In the genomic region with DNA sequence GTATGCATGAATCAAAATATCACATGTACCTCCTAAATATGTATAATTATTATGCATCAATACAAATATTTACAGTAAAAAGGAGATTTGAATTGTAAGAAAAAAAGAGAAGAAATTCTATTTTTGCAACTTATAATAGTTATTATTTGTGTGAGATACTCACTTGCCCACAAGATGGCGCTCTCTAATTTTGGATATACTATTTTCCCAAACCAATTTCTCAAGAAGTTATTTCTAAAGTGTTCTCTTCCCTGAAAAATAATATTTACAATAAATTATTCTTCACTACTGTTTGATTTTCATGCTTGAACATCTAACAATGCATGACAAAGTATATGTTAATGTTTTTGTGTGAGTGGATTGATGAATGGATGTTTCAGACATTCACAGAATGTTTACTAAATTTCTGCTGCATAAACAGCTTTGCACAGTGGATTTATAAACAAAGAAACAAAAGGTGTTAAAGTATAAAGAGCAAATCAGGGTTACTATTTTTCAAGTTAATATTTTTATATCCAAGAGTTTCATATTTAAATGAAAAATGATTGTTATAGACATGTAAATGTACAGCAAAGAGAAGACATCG, we compare ENCODE assay signal across 2 cellular contexts.
TF ChIP-seq lines count a peak whose summit lies in the region.

No MANE protein-coding gene starts in this region.

TF ChIP-seq in HCT116, 20 proteins besides CTCF, POLR2A, EP300 and RAD21 (continued from another document):
- TF ChIP-seq, protein P1, sequence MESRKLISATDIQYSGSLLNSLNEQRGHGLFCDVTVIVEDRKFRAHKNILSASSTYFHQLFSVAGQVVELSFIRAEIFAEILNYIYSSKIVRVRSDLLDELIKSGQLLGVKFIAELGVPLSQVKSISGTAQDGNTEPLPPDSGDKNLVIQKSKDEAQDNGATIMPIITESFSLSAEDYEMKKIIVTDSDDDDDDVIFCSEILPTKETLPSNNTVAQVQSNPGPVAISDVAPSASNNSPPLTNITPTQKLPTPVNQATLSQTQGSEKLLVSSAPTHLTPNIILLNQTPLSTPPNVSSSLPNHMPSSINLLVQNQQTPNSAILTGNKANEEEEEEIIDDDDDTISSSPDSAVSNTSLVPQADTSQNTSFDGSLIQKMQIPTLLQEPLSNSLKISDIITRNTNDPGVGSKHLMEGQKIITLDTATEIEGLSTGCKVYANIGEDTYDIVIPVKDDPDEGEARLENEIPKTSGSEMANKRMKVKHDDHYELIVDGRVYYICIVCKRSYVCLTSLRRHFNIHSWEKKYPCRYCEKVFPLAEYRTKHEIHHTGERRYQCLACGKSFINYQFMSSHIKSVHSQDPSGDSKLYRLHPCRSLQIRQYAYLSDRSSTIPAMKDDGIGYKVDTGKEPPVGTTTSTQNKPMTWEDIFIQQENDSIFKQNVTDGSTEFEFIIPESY (IDR thresholded peaks at IDR 0.05; ENCODE audit: extremely low read depth, insufficient replicate concordance, low read length) = no peak
- TF ChIP-seq EZH2 (IDR thresholded peaks at IDR 0.05) = no peak
TF ChIP-seq in HCT116: peak in this region for 0.

TF ChIP-seq in WTC11, 78 proteins besides CTCF, POLR2A, EP300 and RAD21 (continued from another document):
- TF ChIP-seq, protein P2, sequence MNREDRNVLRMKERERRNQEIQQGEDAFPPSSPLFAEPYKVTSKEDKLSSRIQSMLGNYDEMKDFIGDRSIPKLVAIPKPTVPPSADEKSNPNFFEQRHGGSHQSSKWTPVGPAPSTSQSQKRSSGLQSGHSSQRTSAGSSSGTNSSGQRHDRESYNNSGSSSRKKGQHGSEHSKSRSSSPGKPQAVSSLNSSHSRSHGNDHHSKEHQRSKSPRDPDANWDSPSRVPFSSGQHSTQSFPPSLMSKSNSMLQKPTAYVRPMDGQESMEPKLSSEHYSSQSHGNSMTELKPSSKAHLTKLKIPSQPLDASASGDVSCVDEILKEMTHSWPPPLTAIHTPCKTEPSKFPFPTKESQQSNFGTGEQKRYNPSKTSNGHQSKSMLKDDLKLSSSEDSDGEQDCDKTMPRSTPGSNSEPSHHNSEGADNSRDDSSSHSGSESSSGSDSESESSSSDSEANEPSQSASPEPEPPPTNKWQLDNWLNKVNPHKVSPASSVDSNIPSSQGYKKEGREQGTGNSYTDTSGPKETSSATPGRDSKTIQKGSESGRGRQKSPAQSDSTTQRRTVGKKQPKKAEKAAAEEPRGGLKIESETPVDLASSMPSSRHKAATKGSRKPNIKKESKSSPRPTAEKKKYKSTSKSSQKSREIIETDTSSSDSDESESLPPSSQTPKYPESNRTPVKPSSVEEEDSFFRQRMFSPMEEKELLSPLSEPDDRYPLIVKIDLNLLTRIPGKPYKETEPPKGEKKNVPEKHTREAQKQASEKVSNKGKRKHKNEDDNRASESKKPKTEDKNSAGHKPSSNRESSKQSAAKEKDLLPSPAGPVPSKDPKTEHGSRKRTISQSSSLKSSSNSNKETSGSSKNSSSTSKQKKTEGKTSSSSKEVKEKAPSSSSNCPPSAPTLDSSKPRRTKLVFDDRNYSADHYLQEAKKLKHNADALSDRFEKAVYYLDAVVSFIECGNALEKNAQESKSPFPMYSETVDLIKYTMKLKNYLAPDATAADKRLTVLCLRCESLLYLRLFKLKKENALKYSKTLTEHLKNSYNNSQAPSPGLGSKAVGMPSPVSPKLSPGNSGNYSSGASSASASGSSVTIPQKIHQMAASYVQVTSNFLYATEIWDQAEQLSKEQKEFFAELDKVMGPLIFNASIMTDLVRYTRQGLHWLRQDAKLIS (CRISPR knock-in tag; IDR thresholded peaks at IDR 0.05; ENCODE audit: borderline replicate concordance) = no peak
- TF ChIP-seq RORB (CRISPR knock-in tag; IDR thresholded peaks at IDR 0.05) = no peak
- TF ChIP-seq, protein P3, sequence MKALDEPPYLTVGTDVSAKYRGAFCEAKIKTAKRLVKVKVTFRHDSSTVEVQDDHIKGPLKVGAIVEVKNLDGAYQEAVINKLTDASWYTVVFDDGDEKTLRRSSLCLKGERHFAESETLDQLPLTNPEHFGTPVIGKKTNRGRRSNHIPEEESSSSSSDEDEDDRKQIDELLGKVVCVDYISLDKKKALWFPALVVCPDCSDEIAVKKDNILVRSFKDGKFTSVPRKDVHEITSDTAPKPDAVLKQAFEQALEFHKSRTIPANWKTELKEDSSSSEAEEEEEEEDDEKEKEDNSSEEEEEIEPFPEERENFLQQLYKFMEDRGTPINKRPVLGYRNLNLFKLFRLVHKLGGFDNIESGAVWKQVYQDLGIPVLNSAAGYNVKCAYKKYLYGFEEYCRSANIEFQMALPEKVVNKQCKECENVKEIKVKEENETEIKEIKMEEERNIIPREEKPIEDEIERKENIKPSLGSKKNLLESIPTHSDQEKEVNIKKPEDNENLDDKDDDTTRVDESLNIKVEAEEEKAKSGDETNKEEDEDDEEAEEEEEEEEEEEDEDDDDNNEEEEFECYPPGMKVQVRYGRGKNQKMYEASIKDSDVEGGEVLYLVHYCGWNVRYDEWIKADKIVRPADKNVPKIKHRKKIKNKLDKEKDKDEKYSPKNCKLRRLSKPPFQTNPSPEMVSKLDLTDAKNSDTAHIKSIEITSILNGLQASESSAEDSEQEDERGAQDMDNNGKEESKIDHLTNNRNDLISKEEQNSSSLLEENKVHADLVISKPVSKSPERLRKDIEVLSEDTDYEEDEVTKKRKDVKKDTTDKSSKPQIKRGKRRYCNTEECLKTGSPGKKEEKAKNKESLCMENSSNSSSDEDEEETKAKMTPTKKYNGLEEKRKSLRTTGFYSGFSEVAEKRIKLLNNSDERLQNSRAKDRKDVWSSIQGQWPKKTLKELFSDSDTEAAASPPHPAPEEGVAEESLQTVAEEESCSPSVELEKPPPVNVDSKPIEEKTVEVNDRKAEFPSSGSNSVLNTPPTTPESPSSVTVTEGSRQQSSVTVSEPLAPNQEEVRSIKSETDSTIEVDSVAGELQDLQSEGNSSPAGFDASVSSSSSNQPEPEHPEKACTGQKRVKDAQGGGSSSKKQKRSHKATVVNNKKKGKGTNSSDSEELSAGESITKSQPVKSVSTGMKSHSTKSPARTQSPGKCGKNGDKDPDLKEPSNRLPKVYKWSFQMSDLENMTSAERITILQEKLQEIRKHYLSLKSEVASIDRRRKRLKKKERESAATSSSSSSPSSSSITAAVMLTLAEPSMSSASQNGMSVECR (CRISPR knock-in tag; IDR thresholded peaks at IDR 0.05; ENCODE audit: borderline replicate concordance) = no peak
- TF ChIP-seq, protein P4, sequence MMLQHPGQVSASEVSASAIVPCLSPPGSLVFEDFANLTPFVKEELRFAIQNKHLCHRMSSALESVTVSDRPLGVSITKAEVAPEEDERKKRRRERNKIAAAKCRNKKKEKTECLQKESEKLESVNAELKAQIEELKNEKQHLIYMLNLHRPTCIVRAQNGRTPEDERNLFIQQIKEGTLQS (CRISPR knock-in tag; conservative IDR thresholded peaks at IDR 0.05) = no peak
- no peak for TF ChIP-seq GTF2I (CRISPR knock-in tag; conservative IDR thresholded peaks at IDR 0.05)
- no peak for TF ChIP-seq ZNF121 (CRISPR knock-in tag; IDR thresholded peaks at IDR 0.05)
- TF ChIP-seq ZNF423 (CRISPR knock-in tag; IDR thresholded peaks at IDR 0.05) = no peak
- no peak for TF ChIP-seq ZNF396 (CRISPR knock-in tag; IDR thresholded peaks at IDR 0.05; ENCODE audit: borderline replicate concordance)
- no peak for TF ChIP-seq TCF7 (CRISPR knock-in tag; IDR thresholded peaks at IDR 0.05; ENCODE audit: low read depth)
- TF ChIP-seq IRF2 (CRISPR knock-in tag; IDR thresholded peaks at IDR 0.05; ENCODE audit: borderline replicate concordance, low read depth) = no peak
